In genomic region chr11:65488273-65489058, GRCh38 we compare ENCODE assay signal across 8 cellular contexts. TPM values are rescaled to one million over a fixed set of nuclear protein-coding genes. Genes with fewer than 3 reads are reported as not detected.
A peak's percentile ranks its signal among the peaks of the same experiment; 100 is the strongest.
DNase-seq lines count a peak whose midpoint lies in the region; ATAC-seq and TF ChIP-seq lines count a peak whose summit lies in the region.

No MANE protein-coding gene starts in this region.

- H3K27me3 ChIP-seq in AG04450 (ENCODE audit: control insufficient read depth, insufficient read depth, low read length), result no peaks in the 10 kb centered on the region
- H3K27me3 ChIP-seq in mesendoderm (ENCODE audit: insufficient read depth, low read length, poor library complexity), result no peaks in the 10 kb centered on the region

- H4K5ac ChIP-seq in mesendoderm (ENCODE audit: low read length), result no peak overlapping the region

- H3K4me1 ChIP-seq in mesendoderm (ENCODE audit: control insufficient read depth, low read depth, low read length) (peaks cover 30% of the 10 kb centered on the region), urinary bladder (ENCODE audit: insufficient read depth) (no peaks in the 10 kb centered on the region)

- peak overlapping the region; percentile 79 for H3K56ac ChIP-seq in mesendoderm (ENCODE audit: low read length)

- H3K23ac ChIP-seq in mesendoderm (ENCODE audit: low read length), result no peak overlapping the region

- H2AK5ac ChIP-seq in mesendoderm (ENCODE audit: low read length), result peak overlapping the region; percentile 1

- POLR2A ChIA-PET in AG04450 (lab: Yijun Ruan, JAX), result interaction anchor here (1.0 to 9.2 kb wide), 9 partner anchors 10 to 67 kb away, joined by 3 to 242 read pairs (median 5); partner anchors contain the start of genes MALAT1 and NEAT1

- H3K36me3 Mint-ChIP-seq in IgD-negative memory B cell (no peaks in the 10 kb centered on the region), chondrocyte (ENCODE audit: low read depth) (no peaks in the 10 kb centered on the region)

- H2BK15ac ChIP-seq in mesendoderm (replicated peaks; ENCODE audit: low read depth), result no peak overlapping the region

- H3K18ac ChIP-seq in mesendoderm (ENCODE audit: low read length), result peak overlapping the region; percentile 61

- H3K4me3 Mint-ChIP-seq in IgD-negative memory B cell (peak overlapping the region in 1 of 4 donors; percentile 33), chondrocyte (ENCODE audit: unreplicated experiment) (peak overlapping the region; percentile 43)

- no peaks in the 10 kb centered on the region; the same call in 1 of the 2 replicates for H3K9me3 ChIP-seq in AG04450 (ENCODE audit: control insufficient read depth, insufficient read depth, low read length)

- peak overlapping the region in 2 of 3 donors; percentile 18 to 59 for H3K27ac Mint-ChIP-seq in IgD-negative memory B cell
- peak overlapping the region; percentile 100 for H3K27ac Mint-ChIP-seq in chondrocyte (ENCODE audit: unreplicated experiment)

- no peak for ATAC-seq in GM18520 (IDR thresholded peaks at IDR 0.05; ENCODE audit: unreplicated experiment)
- ATAC-seq in GM19452 (IDR thresholded peaks at IDR 0.05; ENCODE audit: unreplicated experiment), result no peak
- no peak for ATAC-seq in HG03135 (IDR thresholded peaks at IDR 0.05; ENCODE audit: unreplicated experiment)

- H3K9ac ChIP-seq in mesendoderm (ENCODE audit: low read length), result peak overlapping the region; percentile 60

- H4K8ac ChIP-seq in mesendoderm (ENCODE audit: low read depth, low read length), result no peak overlapping the region

- DNase-seq in AG04450 (ENCODE audit: low read depth, low spot score) (no peak), chondrocyte (ENCODE audit: low spot score) (peak; percentile 79), mesendoderm (peak; percentile 75)

- H3K4ac ChIP-seq in mesendoderm (ENCODE audit: low read depth, low read length), result peak overlapping the region; percentile 95

- no peaks in the 10 kb centered on the region for H3K36me3 ChIP-seq in mesendoderm (ENCODE audit: control insufficient read depth, insufficient read depth, low read length)
- H3K36me3 ChIP-seq in urinary bladder (ENCODE audit: insufficient read depth), result no peaks in the 10 kb centered on the region

- H3K9me3 Mint-ChIP-seq in IgD-negative memory B cell, result no peaks in the 10 kb centered on the region
- H3K9me3 Mint-ChIP-seq in chondrocyte (ENCODE audit: low read depth), result no peaks in the 10 kb centered on the region

- WGBS in mesendoderm (ENCODE audit: extremely low coverage, insufficient coverage, low lambda C conversion rate), result no CpG with 5 or more reads among the region's 10 CpGs
- WGBS in urinary bladder, result 21% methylated on average over 10 of the region's 10 CpGs

- H3K4me2 ChIP-seq in mesendoderm (ENCODE audit: low read length), result peak overlapping the region; percentile 1

- H3K27me3 Mint-ChIP-seq in IgD-negative memory B cell, result no peaks in the 10 kb centered on the region
- H3K27me3 Mint-ChIP-seq in chondrocyte (ENCODE audit: low read depth), result no peaks in the 10 kb centered on the region

- peak overlapping the region; percentile 7 for H2BK120ac ChIP-seq in mesendoderm (ENCODE audit: low read depth, low read length)

- H3K27ac ChIP-seq in AG04450 (ENCODE audit: low read depth, low read length) (peak overlapping the region; percentile 99), mesendoderm (ENCODE audit: low read depth, low read length) (peak overlapping the region; percentile 72), urinary bladder (ENCODE audit: low read depth) (peak overlapping the region; percentile 89)

- H2BK5ac ChIP-seq in mesendoderm (ENCODE audit: low read length), result peak overlapping the region; percentile 83

- no peaks in the 10 kb centered on the region for H3K79me1 ChIP-seq in mesendoderm (ENCODE audit: low read length)

- H3K4me1 Mint-ChIP-seq in IgD-negative memory B cell (peaks cover 33 to 44% (median 37%) of the 10 kb centered on the region in 3 donors), chondrocyte (ENCODE audit: low read depth) (peaks cover 89% of the 10 kb centered on the region)

- CTCF ChIA-PET in AG04450 (lab: Charles Lee), result interaction anchor here (1.0 to 3.0 kb wide), 6 partner anchors 8 to 72 kb away, joined by 3 to 20 read pairs (median 8); partner anchors contain the start of gene MALAT1

- H3K79me2 ChIP-seq in mesendoderm (ENCODE audit: control insufficient read depth, insufficient read depth, low read length), result no peaks in the 10 kb centered on the region

- H3K4me3 ChIP-seq in AG04450 (ENCODE audit: low read depth, low read length) (peak overlapping the region; percentile 45), mesendoderm (ENCODE audit: low read length) (no peak overlapping the region), urinary bladder (ENCODE audit: low read depth, low read length) (no peak overlapping the region)

- TF ChIP-seq CTCF in AG04450 (IDR thresholded peaks at IDR 0.05; ENCODE audit: low read depth, low read length) (no peak), chondrocyte (IDR thresholded peaks at IDR 0.05) (no peak)

RNA-seq across cellular contexts. Expression of gene MALAT1, which starts 10.4 kb away (rescaled TPM):
- polyA plus RNA-seq in AG04450 (2011; rRNA removed) (1,149 and 1,465 TPM in 2 replicates), IgD-negative memory B cell (3,054 TPM), urinary bladder (141 TPM)
- polyA minus RNA-seq in AG04450 (2011; rRNA and poly(A)+ RNA removed), result 15,934 and 21,970 TPM in 2 replicates
- total RNA-seq in chondrocyte (11,810 to 14,376 TPM (median 12,130 TPM) in 3 replicates), urinary bladder (27,753 TPM)
- 112 TPM for polyA plus RNA-seq in mesendoderm (2013, experiment 1 of 2)
- 116 TPM for polyA plus RNA-seq in mesendoderm (2013, experiment 2 of 2)

RNA-seq across cellular contexts. Expression of gene SCYL1, which starts 36.4 kb away (rescaled TPM):
- 60.9 and 90.0 TPM in 2 replicates for polyA plus RNA-seq in AG04450 (2011; rRNA removed)
- polyA minus RNA-seq in AG04450 (2011; rRNA and poly(A)+ RNA removed), result 55.8 and 101 TPM in 2 replicates
- 34.0 TPM for polyA plus RNA-seq in IgD-negative memory B cell
- total RNA-seq in chondrocyte, result 108 to 123 TPM (median 120 TPM) in 3 replicates
- polyA plus RNA-seq in mesendoderm (2013, experiment 1 of 2), result 50.0 TPM
- polyA plus RNA-seq in mesendoderm (2013, experiment 2 of 2), result 51.8 TPM
- total RNA-seq in urinary bladder, result 43.4 TPM
- polyA plus RNA-seq in urinary bladder, result 82.0 TPM
